Comparison of ENCODE assay signal across 28 cellular contexts in genomic region chr1:4284976-4285375, GRCh38.
"Had no signal": no experiment of that assay in that cellular context is flagged by ENCODE, and none has a peak within 500 bp of the region (broad histone marks: within the 10 kb centered on the region; RNA-seq: fewer than 3 reads in every experiment).

No MANE protein-coding gene starts in this region.

- H3K27ac ChIP-seq: stomach, suprapubic skin, testis, thoracic aorta, thyroid gland, tibial artery, tibial nerve, transverse colon, upper lobe of left lung, upper lobe of right lung, uterus, vagina had no signal

- H3K4me3 Mint-ChIP-seq: stimulated activated effector memory CD8-positive, alpha-beta T cell treated with anti-CD3 and anti-CD28 coated beads, Interleukin-12 subunit alpha, Interleukin-12 subunit beta, amount 100 ng/mL, for 72 hours; stimulated activated memory B cell treated with anti-CD40 and anti-IgM and Interleukin-4, amounts not matched to agents 10 μg/mL and 1 μg/mL and 100 μg/mL, for 72 hours; stimulated activated naive B cell treated with anti-CD40 and anti-IgM and Interleukin-4, amounts not matched to agents 10 μg/mL and 1 μg/mL and 100 μg/mL, for 72 hours; stimulated activated naive CD8-positive, alpha-beta T cell treated with anti-CD3 and anti-CD28 coated beads, Interleukin-15, amount 100 ng/mL, for 72 hours; stimulated activated naive CD8-positive, alpha-beta T cell treated with anti-CD3 and anti-CD28 coated beads, Interleukin-15, Interleukin-2, amounts not matched to agents 100 ng/mL and 50 ng/mL, for 24 hours; type B pancreatic cell had no signal

- H3K4me3 ChIP-seq: stomach, suprapubic skin, testis, thoracic aorta, thyroid gland, tibial artery, tibial nerve, transverse colon, upper lobe of left lung, upper lobe of right lung, uterus, vagina had no signal

- H3K27me3 ChIP-seq: stomach, testis, thyroid gland, tibial artery, tibial nerve, transverse colon, upper lobe of left lung, upper lobe of right lung, uterus, vagina had no signal

- H3K4me1 Mint-ChIP-seq: stimulated activated effector memory CD8-positive, alpha-beta T cell treated with anti-CD3 and anti-CD28 coated beads, Interleukin-12 subunit alpha, Interleukin-12 subunit beta, amount 100 ng/mL, for 72 hours; stimulated activated memory B cell treated with anti-CD40 and anti-IgM and Interleukin-4, amounts not matched to agents 10 μg/mL and 1 μg/mL and 100 μg/mL, for 72 hours; stimulated activated naive B cell treated with anti-CD40 and anti-IgM and Interleukin-4, amounts not matched to agents 10 μg/mL and 1 μg/mL and 100 μg/mL, for 72 hours; stimulated activated naive CD8-positive, alpha-beta T cell treated with anti-CD3 and anti-CD28 coated beads, Interleukin-15, amount 100 ng/mL, for 72 hours had no signal

- H3K27ac Mint-ChIP-seq: stimulated activated effector memory CD8-positive, alpha-beta T cell treated with anti-CD3 and anti-CD28 coated beads, Interleukin-12 subunit alpha, Interleukin-12 subunit beta, amount 100 ng/mL, for 72 hours; stimulated activated memory B cell treated with anti-CD40 and anti-IgM and Interleukin-4, amounts not matched to agents 10 μg/mL and 1 μg/mL and 100 μg/mL, for 72 hours; stimulated activated naive B cell treated with anti-CD40 and anti-IgM and Interleukin-4, amounts not matched to agents 10 μg/mL and 1 μg/mL and 100 μg/mL, for 72 hours; stimulated activated naive CD8-positive, alpha-beta T cell treated with anti-CD3 and anti-CD28 coated beads, Interleukin-15, amount 100 ng/mL, for 72 hours; stimulated activated naive CD8-positive, alpha-beta T cell treated with anti-CD3 and anti-CD28 coated beads, Interleukin-15, Interleukin-2, amounts not matched to agents 100 ng/mL and 50 ng/mL, for 24 hours; type B pancreatic cell had no signal

- DNase-seq: stimulated activated CD4-positive, alpha-beta T cell treated with anti-CD3 and anti-CD28 coated beads, Interleukin-2, amount 100 ng/mL, for 48 hours; stimulated activated CD4-positive, alpha-beta T cell treated with anti-CD3 and anti-CD28 coated beads, Interleukin-4, amount 100 ng/mL, for 1 hour; stimulated activated CD4-positive, alpha-beta T cell treated with anti-CD3 and anti-CD28 coated beads, Interleukin-4, amount 100 ng/mL, for 24 hours; stimulated activated CD4-positive, alpha-beta T cell treated with anti-CD3 and anti-CD28 coated beads, Interleukin-4, amount 100 ng/mL, for 4 hours; stimulated activated CD8-positive, alpha-beta memory T cell treated with anti-CD3 and anti-CD28 coated beads, Interleukin-4, amount 100 ng/mL, for 48 hours; stimulated activated naive B cell treated with anti-CD40 and anti-IgM and Interleukin-4, amounts not matched to agents 10 μg/mL and 1 μg/mL and 100 μg/mL, for 72 hours; stimulated activated naive CD4-positive, alpha-beta T cell; stimulated activated naive CD4-positive, alpha-beta T cell treated with Interleukin-2 at 50 U/mL for 16 hours; stimulated activated naive CD8-positive, alpha-beta T cell treated with anti-CD3 and anti-CD28 coated beads, Interleukin-15, amount 100 ng/mL, for 72 hours; stimulated activated naive CD8-positive, alpha-beta T cell treated with anti-CD3 and anti-CD28 coated beads, Interleukin-15, Interleukin-2, amounts not matched to agents 100 U/mL and 50 U/mL, for 24 hours; stomach; substantia nigra; testis; thyroid gland; tibial artery; transverse colon; trophoblast cell; upper lobe of left lung; upper lobe of right lung; uterus had no signal

- H3K36me3 ChIP-seq: stomach, suprapubic skin, thoracic aorta, thyroid gland, tibial artery, tibial nerve, transverse colon, upper lobe of left lung, upper lobe of right lung, uterus, vagina had no signal

- H3K4me1 ChIP-seq: stomach, suprapubic skin, testis, thyroid gland, tibial artery, tibial nerve, transverse colon, upper lobe of left lung, upper lobe of right lung, uterus, vagina had no signal

- H3K36me3 Mint-ChIP-seq: stimulated activated effector memory CD8-positive, alpha-beta T cell treated with anti-CD3 and anti-CD28 coated beads, Interleukin-12 subunit alpha, Interleukin-12 subunit beta, amount 100 ng/mL, for 72 hours; stimulated activated memory B cell treated with anti-CD40 and anti-IgM and Interleukin-4, amounts not matched to agents 10 μg/mL and 1 μg/mL and 100 μg/mL, for 72 hours; stimulated activated naive B cell treated with anti-CD40 and anti-IgM and Interleukin-4, amounts not matched to agents 10 μg/mL and 1 μg/mL and 100 μg/mL, for 72 hours; type B pancreatic cell had no signal

- H3K9me3 Mint-ChIP-seq: stimulated activated effector memory CD8-positive, alpha-beta T cell treated with anti-CD3 and anti-CD28 coated beads, Interleukin-12 subunit alpha, Interleukin-12 subunit beta, amount 100 ng/mL, for 72 hours; type B pancreatic cell had no signal

- H3K9me3 ChIP-seq: suprapubic skin, testis, thoracic aorta, thyroid gland, transverse colon, upper lobe of left lung, upper lobe of right lung, uterus, vagina had no signal
